27 cellular contexts compared by ENCODE assay signal in genomic region chr5:115884704-115885103, GRCh38. TPM values are rescaled to one million over a fixed set of nuclear protein-coding genes. Genes with fewer than 3 reads are reported as not detected.
DNase-seq lines count a peak whose midpoint lies in the region; ATAC-seq, FAIRE-seq and TF ChIP-seq lines count a peak whose summit lies in the region.
"Had no signal": no experiment of that assay in that cellular context is flagged by ENCODE, and none has a peak within 500 bp of the region (broad histone marks: within the 10 kb centered on the region; RNA-seq: fewer than 3 reads in every experiment).

No MANE protein-coding gene starts in this region.

- H2AFZ ChIP-seq in HCT116 (ENCODE audit: low read depth, low read length, poor library complexity, severe bottlenecking) (no peak overlapping the region), hepatocyte (no peak overlapping the region), HepG2 (ENCODE audit: low read length) (no peak overlapping the region)

- ATAC-seq in HCT116 (no peak), HepG2 (peak; percentile 54)

- DNase-seq in HCT116 (ENCODE audit: low read depth, low spot score) (no peak), hepatocyte (ENCODE audit: low spot score) (no peak), HepG2 (ENCODE audit: low spot score) (no peak), NCI-H1105 (lab: John Stamatoyannopoulos, UW) (no peak), GM10248 (ENCODE audit: extremely low spot score) (no peak), ecto neural progenitor cell (ENCODE audit: low spot score) (no peak)
- DNase-seq: 8988T; ACHN; BE2C; C1 segment of cervical spinal cord; CD4-positive, alpha-beta memory T cell; CD4-positive, CD25-positive, alpha-beta regulatory T cell; CD8-positive, alpha-beta memory T cell; COR-L47; DMS 273 treated with DMSO at 0.1 percent for 48 hours; DMS153; DMS53; DMS79; DND-41; EL; GDM1 had no signal

- RAD21 ChIA-PET in HCT116 (lab: Charles Lee; ENCODE audit: low non-redundant PET in 1 of 2, low total read pairs in 2 of 2, uncharacterized antibody in 2 of 2, unreplicated experiment in 2 of 2), result no interaction called here

- in situ Hi-C loops in HepG2 (cut with HindIII; ENCODE audit: extremely low pct_ligation_motif_present, low pct_unique_long_range_greater_than_20kb), result no loop called here

- peak overlapping the region; percentile 59 to 88 (median 80) for H3K27ac Mint-ChIP-seq in nephron
- H3K27ac Mint-ChIP-seq: CD4-positive, alpha-beta memory T cell; CD4-positive, CD25-positive, alpha-beta regulatory T cell; CD8-positive, alpha-beta memory T cell had no signal

- H3K36me3 Mint-ChIP-seq in nephron (ENCODE audit: low read depth), result peaks cover 48% of the 10 kb centered on the region

- POLR2A ChIA-PET in HCT116 (lab: Charles Lee) (no interaction called here), HepG2 (lab: Yijun Ruan, JAX) (no interaction called here), GM10248 (lab: Yijun Ruan, JAX) (no interaction called here)

- FAIRE-seq in HepG2 (lab: Jason Lieb, UNC), result no peak
- FAIRE-seq: A204.1, GM12891, GM19239 had no signal

- peaks cover 0 to 30% of the 10 kb centered on the region in 2 experiments; a peak in 3 of 4 replicates for H3K36me3 ChIP-seq in HCT116 (ENCODE audit: control insufficient read depth in 1 of 2, insufficient read depth in 2 of 2, low read length in 2 of 2)
- H3K36me3 ChIP-seq in hepatocyte (replicated peaks; ENCODE audit: insufficient read depth, low read depth), result no peaks in the 10 kb centered on the region
- H3K36me3 ChIP-seq in HepG2 (replicated peaks in 1 of 2; ENCODE audit: control insufficient read depth in 1 of 2, insufficient read depth in 2 of 2, low read length in 2 of 2), result peaks cover 0 to 4% of the 10 kb centered on the region in 2 experiments; a peak in 1 of 5 replicates
- H3K36me3 ChIP-seq: BE2C had no signal

- BruUV-seq in HCT116 (replicated peaks; lab: Mats Ljungman, UMichigan), result no TSS peak
- no TSS peak for BruUV-seq in HepG2 (replicated peaks; lab: Mats Ljungman, UMichigan)

- peaks cover 26% of the 10 kb centered on the region for H3K9me3 Mint-ChIP-seq in nephron
- H3K9me3 Mint-ChIP-seq: CD8-positive, alpha-beta memory T cell had no signal

- H3K4me2 ChIP-seq in HCT116 (ENCODE audit: low read length), result no peak overlapping the region
- H3K4me2 ChIP-seq in hepatocyte, result no peak overlapping the region
- peak overlapping the region; percentile 33 for H3K4me2 ChIP-seq in HepG2 (ENCODE audit: low read depth, low read length)
- H3K4me2 ChIP-seq: BLaER1 had no signal

- H4K20me1 ChIP-seq in HCT116 (ENCODE audit: insufficient read depth) (no peaks in the 10 kb centered on the region), hepatocyte (ENCODE audit: insufficient read depth, poor library complexity, severe bottlenecking) (no peaks in the 10 kb centered on the region), HepG2 (ENCODE audit: insufficient read depth, low read length) (no peaks in the 10 kb centered on the region)
- H4K20me1 ChIP-seq: BLaER1 had no signal

- CTCF ChIA-PET in HCT116 (lab: Charles Lee), result no interaction called here
- CTCF ChIA-PET in HepG2 (lab: Yijun Ruan, JAX; ENCODE audit: low intra/inter-chr PET ratio, low total read pairs), result no interaction called here
- CTCF ChIA-PET in GM10248 (lab: Yijun Ruan, JAX), result no interaction called here

- H3K27me3 ChIP-seq in HCT116 (ENCODE audit: insufficient read depth, low read length) (no peaks in the 10 kb centered on the region), hepatocyte (no peaks in the 10 kb centered on the region), HepG2 (ENCODE audit: control insufficient read depth in 1 of 2, insufficient read depth in 2 of 2, low read length in 2 of 2) (no peaks in the 10 kb centered on the region)
- H3K27me3 ChIP-seq: BE2C, BLaER1 had no signal

- TF ChIP-seq RAD21 in HCT116 (IDR thresholded peaks at IDR 0.05; ENCODE audit: low read depth), result no peak
- TF ChIP-seq RAD21 in HepG2 (CRISPR knock-in tag; IDR thresholded peaks at IDR 0.05), result no peak

- peaks cover 100% of the 10 kb centered on the region for H3K79me2 ChIP-seq in HCT116 (ENCODE audit: insufficient read depth, low read length)
- peaks cover 26% of the 10 kb centered on the region for H3K79me2 ChIP-seq in hepatocyte
- no peaks in the 10 kb centered on the region for H3K79me2 ChIP-seq in HepG2 (ENCODE audit: insufficient read depth, low read length)

- H3K27ac ChIP-seq in HCT116 (ENCODE audit: low read depth, low read length), result peak overlapping the region; percentile 26; the same call in 1 of the 2 replicates
- peak overlapping the region; percentile 20 for H3K27ac ChIP-seq in hepatocyte
- H3K27ac ChIP-seq in HepG2 (ENCODE audit: extremely low read length, insufficient read depth, low read length), result peak overlapping the region; percentile 55
- H3K27ac ChIP-seq: BLaER1 had no signal

- H3K9ac ChIP-seq in HCT116 (ENCODE audit: low read length) (no peak overlapping the region), HepG2 (ENCODE audit: insufficient read depth, low read depth, low read length) (no peak overlapping the region)
- H3K9ac ChIP-seq: BLaER1 had no signal

- TF ChIP-seq POLR2A in HCT116 (IDR thresholded peaks at IDR 0.05; ENCODE audit: borderline replicate concordance, extremely low read depth, insufficient read depth, insufficient read length) (no peak), HepG2 (IDR thresholded peaks at IDR 0.05; ENCODE audit: insufficient read depth in 1 of 2, low read depth in 2 of 2, low read length in 2 of 2) (no peak)

- no peak for TF ChIP-seq EP300 in HepG2 (IDR thresholded peaks at IDR 0.05; ENCODE audit: low read depth in 2 of 2, low read length in 2 of 2)
- TF ChIP-seq EP300 in HepG2 (CRISPR knock-in tag; IDR thresholded peaks at IDR 0.05; ENCODE audit: borderline replicate concordance), result no peak

- 94% methylated on average over 1 of the region's 1 CpG for WGBS in hepatocyte (ENCODE audit: low lambda C conversion rate, missing lambda C conversion rate)
- 92% methylated on average over 1 of the region's 1 CpG for WGBS in HepG2 (ENCODE audit: low lambda C conversion rate)

- H3K9me3 ChIP-seq in HCT116 (ENCODE audit: control insufficient read depth in 1 of 2, insufficient read depth in 1 of 2, low read depth in 1 of 2, low read length in 2 of 2), result no peaks in the 10 kb centered on the region
- no peaks in the 10 kb centered on the region for H3K9me3 ChIP-seq in hepatocyte (ENCODE audit: low read depth)
- no peaks in the 10 kb centered on the region for H3K9me3 ChIP-seq in HepG2 (ENCODE audit: low read length)
- H3K9me3 ChIP-seq: BE2C, BLaER1 had no signal

- H3K4me3 Mint-ChIP-seq in nephron, result no peak overlapping the region
- H3K4me3 Mint-ChIP-seq: CD14-positive monocyte; CD4-positive, alpha-beta memory T cell; CD4-positive, CD25-positive, alpha-beta regulatory T cell; CD8-positive, alpha-beta memory T cell had no signal

- no peak overlapping the region for H3K4me3 ChIP-seq in HCT116 (replicated peaks in 1 of 2; ENCODE audit: low read depth in 1 of 2, low read length in 2 of 2)
- H3K4me3 ChIP-seq in hepatocyte, result no peak overlapping the region
- H3K4me3 ChIP-seq in HepG2 (replicated peaks in 1 of 3; ENCODE audit: insufficient read depth in 1 of 3, low read depth in 2 of 3, low read length in 3 of 3), result no peak overlapping the region
- H3K4me3 ChIP-seq: BLaER1 had no signal

- H3K4me1 ChIP-seq in HCT116 (ENCODE audit: control insufficient read depth in 1 of 2, insufficient read depth in 2 of 2, low read length in 2 of 2) (peaks cover 11 to 49% of the 10 kb centered on the region in 2 experiments; a peak in 3 of 4 replicates), hepatocyte (ENCODE audit: insufficient read depth) (no peaks in the 10 kb centered on the region), HepG2 (ENCODE audit: insufficient read depth, low read length) (peaks cover 16% of the 10 kb centered on the region)
- H3K4me1 ChIP-seq: BE2C, BLaER1 had no signal

- no peaks in the 10 kb centered on the region for H3K9me2 ChIP-seq in HCT116 (ENCODE audit: insufficient read depth)
- no peaks in the 10 kb centered on the region for H3K9me2 ChIP-seq in hepatocyte (replicated peaks; ENCODE audit: insufficient read depth)

- no peaks in the 10 kb centered on the region for H3K27me3 Mint-ChIP-seq in nephron (ENCODE audit: low read depth)
- H3K27me3 Mint-ChIP-seq: CD4-positive, alpha-beta memory T cell; CD4-positive, CD25-positive, alpha-beta regulatory T cell; CD8-positive, alpha-beta memory T cell had no signal

- TF ChIP-seq CTCF in HCT116 (IDR thresholded peaks at IDR 0.05 in 2 of 3, conservative IDR thresholded peaks at IDR 0.05 in 1 of 3; ENCODE audit: borderline replicate concordance in 1 of 3, insufficient read depth in 1 of 3, low read depth in 2 of 3, low read length in 2 of 3), result no peak
- no peak for TF ChIP-seq CTCF in hepatocyte (IDR thresholded peaks at IDR 0.05; ENCODE audit: poor library complexity)
- TF ChIP-seq CTCF in HepG2 (CRISPR knock-in tag; IDR thresholded peaks at IDR 0.05), result no peak
- TF ChIP-seq CTCF in nephron (IDR thresholded peaks at IDR 0.05; ENCODE audit: unreplicated experiment in 3 of 3), result no peak
- no peak for TF ChIP-seq CTCF in GM10248 (IDR thresholded peaks at IDR 0.05; ENCODE audit: control extremely low read depth, extremely low read depth, low read depth, missing control alignments)

- peaks cover 15% of the 10 kb centered on the region for H3K4me1 Mint-ChIP-seq in nephron
- H3K4me1 Mint-ChIP-seq: CD14-positive monocyte had no signal

- intact Hi-C loops in HCT116 (cut with micrococcal nuclease) (no loop called here), HepG2 (cut with micrococcal nuclease; ENCODE audit: unreplicated experiment) (no loop called here)

RNA-seq across cellular contexts. Expression of gene AP3S1, which starts 43.0 kb away (rescaled TPM):
- 432 TPM for total RNA-seq in HCT116 (2021; ENCODE audit: unreplicated experiment)
- 96.9 and 149 TPM in 2 replicates for polyA plus RNA-seq in HCT116 (2012)
- total RNA-seq in hepatocyte, result 122 and 362 TPM in 2 replicates
- polyA plus RNA-seq in hepatocyte, result 130 and 148 TPM in 2 replicates
- 85.9 and 88.8 TPM in 2 replicates for total RNA-seq in HepG2 (2016; rRNA removed; fragmentation: Illumina TruSeq; extraction: Trizol)
- 243 and 253 TPM in 2 replicates for total RNA-seq in HepG2 (2016; cell fraction: cytosol; rRNA removed; fragmentation: Illumina TruSeq; extraction: Trizol; ENCODE audit: low read depth)
- total RNA-seq in HepG2 (2016; cell fraction: insoluble cytoplasmic fraction; rRNA removed; fragmentation: Illumina TruSeq; extraction: Trizol), result 77.4 and 86.8 TPM in 2 replicates
- total RNA-seq in HepG2 (2016; cell fraction: membrane; rRNA removed; fragmentation: Illumina TruSeq; extraction: Trizol), result 236 and 253 TPM in 2 replicates
- 40.7 and 54.3 TPM in 2 replicates for total RNA-seq in HepG2 (2016; cell fraction: nucleus; rRNA removed; fragmentation: Illumina TruSeq; extraction: Trizol)
- polyA plus RNA-seq in HepG2 (2011; rRNA removed), result 28.5 and 50.5 TPM in 2 replicates
- polyA plus RNA-seq in HepG2 (2011; cell fraction: cytosol; rRNA removed), result 18.5 and 27.6 TPM in 2 replicates
- 5.6 and 9.3 TPM in 2 replicates for polyA plus RNA-seq in HepG2 (2011; cell fraction: nucleus; rRNA removed)
- polyA plus RNA-seq in HepG2 (2012), result 78.2 and 104 TPM in 2 replicates
- 547 and 588 TPM in 2 replicates for polyA plus RNA-seq in HepG2 (2016; cell fraction: cytosol; fragmentation: Illumina TruSeq; extraction: Trizol; ENCODE audit: low read depth)
- polyA plus RNA-seq in HepG2 (2016; cell fraction: insoluble cytoplasmic fraction; fragmentation: Illumina TruSeq; extraction: Trizol; ENCODE audit: low read depth), result 158 and 163 TPM in 2 replicates
- polyA plus RNA-seq in HepG2 (2016; cell fraction: membrane; fragmentation: Illumina TruSeq; extraction: Trizol; ENCODE audit: low read depth), result 408 and 423 TPM in 2 replicates
- polyA plus RNA-seq in HepG2 (2016; cell fraction: nucleus; fragmentation: Illumina TruSeq; extraction: Trizol; ENCODE audit: insufficient read depth, low read depth), result 74.1 and 89.2 TPM in 2 replicates
- polyA minus RNA-seq in HepG2 (2011; rRNA and poly(A)+ RNA removed; ENCODE audit: low replicate concordance), result 2.1 and 7.3 TPM in 2 replicates
- 22.5 and 27.5 TPM in 2 replicates for polyA minus RNA-seq in HepG2 (2011; cell fraction: cytosol; rRNA and poly(A)+ RNA removed)
- 39.5 and 46.4 TPM in 2 replicates for polyA minus RNA-seq in HepG2 (2011; cell fraction: nucleus; rRNA and poly(A)+ RNA removed)

RNA-seq across cellular contexts. Expression of gene ATG12, which starts 43.3 kb away (rescaled TPM):
- total RNA-seq in HCT116 (2021; ENCODE audit: unreplicated experiment), result 270 TPM
- 99.6 and 131 TPM in 2 replicates for polyA plus RNA-seq in HCT116 (2012)
- 48.3 and 85.7 TPM in 2 replicates for total RNA-seq in hepatocyte
- polyA plus RNA-seq in hepatocyte, result 65.3 and 66.0 TPM in 2 replicates
- total RNA-seq in HepG2 (2016; rRNA removed; fragmentation: Illumina TruSeq; extraction: Trizol), result 45.1 and 46.4 TPM in 2 replicates
- total RNA-seq in HepG2 (2016; cell fraction: cytosol; rRNA removed; fragmentation: Illumina TruSeq; extraction: Trizol; ENCODE audit: low read depth), result 9.0 and 9.2 TPM in 2 replicates
- total RNA-seq in HepG2 (2016; cell fraction: insoluble cytoplasmic fraction; rRNA removed; fragmentation: Illumina TruSeq; extraction: Trizol), result 45.8 and 56.5 TPM in 2 replicates
- total RNA-seq in HepG2 (2016; cell fraction: membrane; rRNA removed; fragmentation: Illumina TruSeq; extraction: Trizol), result 19.9 and 23.9 TPM in 2 replicates
- 50.0 and 53.8 TPM in 2 replicates for total RNA-seq in HepG2 (2016; cell fraction: nucleus; rRNA removed; fragmentation: Illumina TruSeq; extraction: Trizol)
- 46.5 and 58.1 TPM in 2 replicates for polyA plus RNA-seq in HepG2 (2011; rRNA removed)
- 17.7 and 25.4 TPM in 2 replicates for polyA plus RNA-seq in HepG2 (2011; cell fraction: cytosol; rRNA removed)
- 29.3 and 43.5 TPM in 2 replicates for polyA plus RNA-seq in HepG2 (2011; cell fraction: nucleus; rRNA removed)
- 45.7 and 46.0 TPM in 2 replicates for polyA plus RNA-seq in HepG2 (2012)
- polyA plus RNA-seq in HepG2 (2016; cell fraction: cytosol; fragmentation: Illumina TruSeq; extraction: Trizol; ENCODE audit: low read depth), result 10.3 and 10.8 TPM in 2 replicates
- polyA plus RNA-seq in HepG2 (2016; cell fraction: insoluble cytoplasmic fraction; fragmentation: Illumina TruSeq; extraction: Trizol; ENCODE audit: low read depth), result 51.5 and 54.3 TPM in 2 replicates
- polyA plus RNA-seq in HepG2 (2016; cell fraction: membrane; fragmentation: Illumina TruSeq; extraction: Trizol; ENCODE audit: low read depth), result 17.9 and 19.4 TPM in 2 replicates
- polyA plus RNA-seq in HepG2 (2016; cell fraction: nucleus; fragmentation: Illumina TruSeq; extraction: Trizol; ENCODE audit: insufficient read depth, low read depth), result 50.9 and 51.2 TPM in 2 replicates
- 17.9 and 33.0 TPM in 2 replicates for polyA minus RNA-seq in HepG2 (2011; rRNA and poly(A)+ RNA removed; ENCODE audit: low replicate concordance)
- 17.3 and 18.1 TPM in 2 replicates for polyA minus RNA-seq in HepG2 (2011; cell fraction: cytosol; rRNA and poly(A)+ RNA removed)
- 153 and 155 TPM in 2 replicates for polyA minus RNA-seq in HepG2 (2011; cell fraction: nucleus; rRNA and poly(A)+ RNA removed)
